Comparison of ENCODE assay signal across 16 cellular contexts in the genomic region with DNA sequence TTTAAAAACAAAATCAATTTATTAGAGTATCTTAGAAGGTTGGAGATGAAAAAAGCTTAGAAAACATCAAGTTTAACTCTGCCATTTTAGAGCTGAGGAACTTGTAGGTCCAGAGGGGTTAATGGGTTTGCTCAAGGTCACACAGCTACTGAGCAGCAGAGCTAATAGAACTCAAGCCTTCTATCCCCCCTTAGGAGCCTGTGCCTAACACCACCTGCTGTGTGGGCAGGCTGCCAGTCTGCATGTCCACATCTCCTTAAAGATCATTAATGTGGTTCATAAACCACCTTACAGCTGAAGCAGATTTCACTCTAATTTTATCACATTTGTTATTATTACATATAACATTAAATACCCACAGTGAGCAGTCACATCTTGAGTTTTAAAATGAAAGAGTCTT. TPM values are rescaled to one million over a fixed set of nuclear protein-coding genes. Genes with fewer than 3 reads are reported as not detected.
A peak's percentile ranks its signal among the peaks of the same experiment; 100 is the strongest.
DNase-seq lines count a peak whose midpoint lies in the region; TF ChIP-seq lines count a peak whose summit lies in the region.
"Had no signal": no experiment of that assay in that cellular context is flagged by ENCODE, and none has a peak within 500 bp of the region (broad histone marks: within the 10 kb centered on the region; RNA-seq: fewer than 3 reads in every experiment).

No MANE protein-coding gene starts in this region.

- intact Hi-C loops in A673 (cut with micrococcal nuclease; ENCODE audit: unreplicated experiment) = no loop called here

- BruUV-seq in A673 (replicated peaks; lab: Mats Ljungman, UMichigan) = no TSS peak

- POLR2A ChIA-PET in A673 (lab: Charles Lee; ENCODE audit: low non-redundant PET) = no interaction called here

- H3K9me3 ChIP-seq in A673 (ENCODE audit: low read depth, low read length, poor library complexity, severe bottlenecking) (no peaks in the 10 kb centered on the region), MG63 (no peaks in the 10 kb centered on the region), SJCRH30 (replicated peaks) (no peaks in the 10 kb centered on the region)

- no peak overlapping the region for H3K4me3 ChIP-seq in A673 (ENCODE audit: low read depth, low read length, poor library complexity, severe bottlenecking)
- H3K4me3 ChIP-seq in MG63 = no peak overlapping the region
- no peak overlapping the region for H3K4me3 ChIP-seq in SJCRH30
- H3K4me3 ChIP-seq: GM23338 had no signal

- CTCF ChIA-PET in A673 (lab: Charles Lee) = no interaction called here

- no peak for TF ChIP-seq CTCF in A673 (conservative IDR thresholded peaks at IDR 0.05; ENCODE audit: low read depth, low read length)

- H3K27ac ChIP-seq in A673 (ENCODE audit: low read depth, low read length, poor library complexity, severe bottlenecking) (no peak overlapping the region), SJCRH30 (no peak overlapping the region)

- no peaks in the 10 kb centered on the region for H3K36me3 ChIP-seq in A673 (ENCODE audit: insufficient read depth, low read length, poor library complexity, severe bottlenecking)
- H3K36me3 ChIP-seq in MG63 = no peaks in the 10 kb centered on the region
- H3K36me3 ChIP-seq in SJCRH30 = no peaks in the 10 kb centered on the region

- DNase-seq in DMS53 (lab: John Stamatoyannopoulos, UW) (peak; percentile 4), DMS53 treated with DMSO at 0.1 percent for 48 hours (lab: John Stamatoyannopoulos, UW; ENCODE audit: unreplicated experiment) (no peak), A673 (ENCODE audit: low spot score) (peak; percentile 40), MG63 (peak; percentile 27), SJCRH30 (peak; percentile 32 to 59), retina (no peak), occipital lobe (lab: John Stamatoyannopoulos, UW) (no peak)
- DNase-seq in activated naive CD4-positive, alpha-beta T cell treated with anti-CD3 and anti-CD28 coated beads, Interleukin-2, amount 50 U/mL, for 16 hours = no peak
- DNase-seq: 8988T, C1 segment of cervical spinal cord, KBM-7, NCI-H1092 treated with DMSO at 0.1 percent for 48 hours, NCI-H526 treated with DMSO at 0.1 percent for 48 hours, Right ventricle myocardium superior, T-helper 17 cell had no signal

- H3K4me1 ChIP-seq in A673 (ENCODE audit: insufficient read depth, low read length, poor library complexity, severe bottlenecking) (peaks cover 33% of the 10 kb centered on the region), SJCRH30 (no peaks in the 10 kb centered on the region)

- H3K27me3 ChIP-seq in A673 (replicated peaks; ENCODE audit: insufficient read depth, low read depth, low read length, poor library complexity) (no peaks in the 10 kb centered on the region), MG63 (no peaks in the 10 kb centered on the region), SJCRH30 (no peaks in the 10 kb centered on the region)

RNA-seq across cellular contexts. Expression of a gene that starts 14.1 kb away (rescaled TPM):
- 25.0 and 26.4 TPM in 2 replicates for total RNA-seq in A673 (2021)
- total RNA-seq in MG63 (2014; rRNA removed; shearing (Covaris generic); ENCODE audit: low replicate concordance) = 6.7 and 8.9 TPM in 2 replicates
- 8.1 and 8.9 TPM in 2 replicates for total RNA-seq in SJCRH30 (2014; rRNA removed; shearing (Covaris generic))
- 14.7 TPM for total RNA-seq in occipital lobe

RNA-seq across cellular contexts. Expression of a gene that starts 52.6 kb away (rescaled TPM):
- total RNA-seq in A673 (2021) = 43.0 and 47.4 TPM in 2 replicates
- total RNA-seq in MG63 (2014; rRNA removed; shearing (Covaris generic); ENCODE audit: low replicate concordance) = 29.0 and 41.6 TPM in 2 replicates
- 28.8 and 34.3 TPM in 2 replicates for total RNA-seq in SJCRH30 (2014; rRNA removed; shearing (Covaris generic))
- 80.8 TPM for total RNA-seq in occipital lobe

RNA-seq across cellular contexts. Expression of a gene that starts 57.2 kb away (rescaled TPM):
- total RNA-seq in A673 (2021) (43.7 and 50.2 TPM in 2 replicates), occipital lobe (40.7 TPM)
- 48.6 and 107 TPM in 2 replicates for total RNA-seq in MG63 (2014; rRNA removed; shearing (Covaris generic); ENCODE audit: low replicate concordance)
- total RNA-seq in SJCRH30 (2014; rRNA removed; shearing (Covaris generic)) = 33.1 and 42.9 TPM in 2 replicates

Comparison
In these comparisons a context has a peak if more than half of its experiments do, and no peak if none do; other contexts are left out.
1. DNase-seq: peak in DMS53 (single experiment), A673 (single experiment), MG63 (single experiment) and SJCRH30 (2 of 2); none in DMS53 treated with DMSO at 0.1 percent for 48 hours (single experiment), retina (single experiment), occipital lobe (single experiment) and activated naive CD4-positive, alpha-beta T cell treated with anti-CD3 and anti-CD28 coated beads, Interleukin-2, amount 50 U/mL, for 16 hours (single experiment).